1 cellular context compared by ENCODE assay signal in the genomic region with DNA sequence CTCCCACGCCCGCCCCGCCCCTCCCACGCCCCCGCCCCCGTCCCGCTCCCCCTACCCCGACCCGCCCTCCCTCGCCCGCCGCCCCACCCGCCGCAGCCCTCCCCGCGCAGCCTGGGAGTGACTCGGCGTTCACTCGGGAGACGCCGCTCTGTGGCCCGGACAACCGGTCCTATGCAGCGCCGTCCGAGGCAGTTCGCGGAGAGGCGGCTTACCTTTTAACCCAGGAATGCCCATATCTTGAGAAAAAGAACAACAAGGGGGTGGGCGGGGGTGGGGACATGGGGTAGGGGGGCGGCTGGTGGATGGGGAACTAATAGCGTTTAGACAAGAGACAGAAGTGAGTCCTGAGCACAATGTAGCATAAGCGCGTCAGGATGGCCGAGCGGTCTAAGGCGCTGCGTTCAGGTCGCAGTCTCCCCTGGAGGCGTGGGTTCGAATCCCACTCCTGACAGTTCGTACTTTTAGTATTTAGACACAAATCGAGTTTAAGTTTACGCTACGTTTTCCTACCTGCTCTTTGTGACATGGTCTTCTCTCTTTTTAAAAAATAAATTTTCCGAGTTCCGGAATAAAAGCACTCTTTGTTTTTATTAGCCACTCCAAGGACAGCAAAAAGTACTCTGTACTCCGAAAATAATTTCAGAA.
TF ChIP-seq lines count a peak whose summit lies in the region.

No MANE protein-coding gene starts in this region.

TF ChIP-seq in HepG2, 621 proteins besides CTCF, POLR2A, EP300 and RAD21 (continued from another document and continues in another):
- TF ChIP-seq ZMAT3 (CRISPR knock-in tag; conservative IDR thresholded peaks at IDR 0.05) = peak; percentile 62; the same call in 1 of the 2 replicates
- 0 out of 2 replicates have a peak, but pooled peaks have one; percentile 31 for TF ChIP-seq ZNF143 (CRISPR knock-in tag; IDR thresholded peaks at IDR 0.05)
- TF ChIP-seq IKZF4 (CRISPR knock-in tag; IDR thresholded peaks at IDR 0.05; ENCODE audit: borderline replicate concordance, low read depth, not compliant biosample characterization) = no peak
- no peak for TF ChIP-seq ZNF34 (CRISPR knock-in tag; IDR thresholded peaks at IDR 0.05; ENCODE audit: borderline replicate concordance)
- 0 out of 2 replicates have a peak, but pooled peaks have one; percentile 19 for TF ChIP-seq RCOR2 (CRISPR knock-in tag; IDR thresholded peaks at IDR 0.05)
- TF ChIP-seq RFXANK (CRISPR knock-in tag; IDR thresholded peaks at IDR 0.05) = peak; percentile 89; the same call in 1 of the 2 replicates
- TF ChIP-seq ZNF234 (CRISPR knock-in tag; conservative IDR thresholded peaks at IDR 0.05) = 0 out of 2 replicates have a peak, but pooled peaks have one; percentile 61
- peak; percentile 77; the same call in 1 of the 2 replicates for TF ChIP-seq ZFP62 (CRISPR knock-in tag; IDR thresholded peaks at IDR 0.05)
- TF ChIP-seq ZNF552 (CRISPR knock-in tag; IDR thresholded peaks at IDR 0.05; ENCODE audit: borderline replicate concordance) = 0 out of 2 replicates have a peak, but pooled peaks have one; percentile 40
- peak; percentile 65; the same call in 1 of the 2 replicates for TF ChIP-seq SALL1 (CRISPR knock-in tag; IDR thresholded peaks at IDR 0.05)
- peak; percentile 53; the same call in 1 of the 2 replicates for TF ChIP-seq SIX4 (CRISPR knock-in tag; IDR thresholded peaks at IDR 0.05)
- TF ChIP-seq NR2F6 (IDR thresholded peaks at IDR 0.05) = 0 out of 2 replicates have a peak, but pooled peaks have one; percentile 22
- TF ChIP-seq NR2F6 (CRISPR knock-in tag; IDR thresholded peaks at IDR 0.05) = 0 out of 2 replicates have a peak, but pooled peaks have one; percentile 53
- no peak for TF ChIP-seq DPF2 (CRISPR knock-in tag; IDR thresholded peaks at IDR 0.05; ENCODE audit: borderline replicate concordance, low read depth)
- no peak for TF ChIP-seq MAFK (conservative IDR thresholded peaks at IDR 0.05 in 1 of 2, IDR thresholded peaks at IDR 0.05 in 1 of 2; ENCODE audit: low read length in 2 of 2)
- no peak; the same call in 1 of the 2 replicates for TF ChIP-seq NFIC (IDR thresholded peaks at IDR 0.05; ENCODE audit: low read length)
- no peak for TF ChIP-seq ZNF709 (CRISPR knock-in tag; IDR thresholded peaks at IDR 0.05)
- TF ChIP-seq SP140L (CRISPR knock-in tag; IDR thresholded peaks at IDR 0.05; ENCODE audit: borderline replicate concordance) = peak; percentile 66; the same call in 1 of the 2 replicates
- 0 out of 2 replicates have a peak, but pooled peaks have one; percentile 19 for TF ChIP-seq KAT8 (CRISPR knock-in tag; IDR thresholded peaks at IDR 0.05)
- TF ChIP-seq NCOR1 (IDR thresholded peaks at IDR 0.05; ENCODE audit: borderline replicate concordance, low read length) = peak; percentile 52; the same call in 1 of the 2 replicates
- TF ChIP-seq GATAD1 (CRISPR knock-in tag; IDR thresholded peaks at IDR 0.05) = peak; percentile 54; the same call in 1 of the 2 replicates
- no peak for TF ChIP-seq ZNF713 (CRISPR knock-in tag; IDR thresholded peaks at IDR 0.05)
- TF ChIP-seq, protein P1, sequence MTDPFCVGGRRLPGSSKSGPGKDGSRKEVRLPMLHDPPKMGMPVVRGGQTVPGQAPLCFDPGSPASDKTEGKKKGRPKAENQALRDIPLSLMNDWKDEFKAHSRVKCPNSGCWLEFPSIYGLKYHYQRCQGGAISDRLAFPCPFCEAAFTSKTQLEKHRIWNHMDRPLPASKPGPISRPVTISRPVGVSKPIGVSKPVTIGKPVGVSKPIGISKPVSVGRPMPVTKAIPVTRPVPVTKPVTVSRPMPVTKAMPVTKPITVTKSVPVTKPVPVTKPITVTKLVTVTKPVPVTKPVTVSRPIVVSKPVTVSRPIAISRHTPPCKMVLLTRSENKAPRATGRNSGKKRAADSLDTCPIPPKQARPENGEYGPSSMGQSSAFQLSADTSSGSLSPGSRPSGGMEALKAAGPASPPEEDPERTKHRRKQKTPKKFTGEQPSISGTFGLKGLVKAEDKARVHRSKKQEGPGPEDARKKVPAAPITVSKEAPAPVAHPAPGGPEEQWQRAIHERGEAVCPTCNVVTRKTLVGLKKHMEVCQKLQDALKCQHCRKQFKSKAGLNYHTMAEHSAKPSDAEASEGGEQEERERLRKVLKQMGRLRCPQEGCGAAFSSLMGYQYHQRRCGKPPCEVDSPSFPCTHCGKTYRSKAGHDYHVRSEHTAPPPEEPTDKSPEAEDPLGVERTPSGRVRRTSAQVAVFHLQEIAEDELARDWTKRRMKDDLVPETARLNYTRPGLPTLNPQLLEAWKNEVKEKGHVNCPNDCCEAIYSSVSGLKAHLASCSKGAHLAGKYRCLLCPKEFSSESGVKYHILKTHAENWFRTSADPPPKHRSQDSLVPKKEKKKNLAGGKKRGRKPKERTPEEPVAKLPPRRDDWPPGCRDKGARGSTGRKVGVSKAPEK (CRISPR knock-in tag; IDR thresholded peaks at IDR 0.05; ENCODE audit: borderline replicate concordance) = 0 out of 2 replicates have a peak, but pooled peaks have one; percentile 29
- TF ChIP-seq, protein P2, sequence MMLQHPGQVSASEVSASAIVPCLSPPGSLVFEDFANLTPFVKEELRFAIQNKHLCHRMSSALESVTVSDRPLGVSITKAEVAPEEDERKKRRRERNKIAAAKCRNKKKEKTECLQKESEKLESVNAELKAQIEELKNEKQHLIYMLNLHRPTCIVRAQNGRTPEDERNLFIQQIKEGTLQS (CRISPR knock-in tag; IDR thresholded peaks at IDR 0.05) = peak; percentile 39; the same call in 1 of the 2 replicates
- 0 out of 2 replicates have a peak, but pooled peaks have one; percentile 9 for TF ChIP-seq ZNF749 (CRISPR knock-in tag; IDR thresholded peaks at IDR 0.05; ENCODE audit: borderline replicate concordance)
- TF ChIP-seq CREM (IDR thresholded peaks at IDR 0.05) = 0 out of 2 replicates have a peak, but pooled peaks have one; percentile 30
- TF ChIP-seq CREM (CRISPR knock-in tag; IDR thresholded peaks at IDR 0.05) = no peak
- TF ChIP-seq TEAD3 (CRISPR knock-in tag; optimal IDR thresholded peaks at IDR 0.05; ENCODE audit: borderline replicate concordance) = peak; percentile 34
- 0 out of 2 replicates have a peak, but pooled peaks have one; percentile 19 for TF ChIP-seq STAT5B (CRISPR knock-in tag; IDR thresholded peaks at IDR 0.05)
- TF ChIP-seq, protein P3, sequence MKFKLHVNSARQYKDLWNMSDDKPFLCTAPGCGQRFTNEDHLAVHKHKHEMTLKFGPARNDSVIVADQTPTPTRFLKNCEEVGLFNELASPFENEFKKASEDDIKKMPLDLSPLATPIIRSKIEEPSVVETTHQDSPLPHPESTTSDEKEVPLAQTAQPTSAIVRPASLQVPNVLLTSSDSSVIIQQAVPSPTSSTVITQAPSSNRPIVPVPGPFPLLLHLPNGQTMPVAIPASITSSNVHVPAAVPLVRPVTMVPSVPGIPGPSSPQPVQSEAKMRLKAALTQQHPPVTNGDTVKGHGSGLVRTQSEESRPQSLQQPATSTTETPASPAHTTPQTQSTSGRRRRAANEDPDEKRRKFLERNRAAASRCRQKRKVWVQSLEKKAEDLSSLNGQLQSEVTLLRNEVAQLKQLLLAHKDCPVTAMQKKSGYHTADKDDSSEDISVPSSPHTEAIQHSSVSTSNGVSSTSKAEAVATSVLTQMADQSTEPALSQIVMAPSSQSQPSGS (CRISPR knock-in tag; IDR thresholded peaks at IDR 0.05) = peak; percentile 84; the same call in 1 of the 2 replicates
- TF ChIP-seq, protein P4, sequence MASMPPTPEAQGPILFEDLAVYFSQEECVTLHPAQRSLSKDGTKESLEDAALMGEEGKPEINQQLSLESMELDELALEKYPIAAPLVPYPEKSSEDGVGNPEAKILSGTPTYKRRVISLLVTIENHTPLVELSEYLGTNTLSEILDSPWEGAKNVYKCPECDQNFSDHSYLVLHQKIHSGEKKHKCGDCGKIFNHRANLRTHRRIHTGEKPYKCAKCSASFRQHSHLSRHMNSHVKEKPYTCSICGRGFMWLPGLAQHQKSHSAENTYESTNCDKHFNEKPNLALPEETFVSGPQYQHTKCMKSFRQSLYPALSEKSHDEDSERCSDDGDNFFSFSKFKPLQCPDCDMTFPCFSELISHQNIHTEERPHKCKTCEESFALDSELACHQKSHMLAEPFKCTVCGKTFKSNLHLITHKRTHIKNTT (CRISPR knock-in tag; IDR thresholded peaks at IDR 0.05) = peak; percentile 99; the same call in 1 of the 2 replicates
- TF ChIP-seq NCOA1 (CRISPR knock-in tag; IDR thresholded peaks at IDR 0.05) = no peak; the same call in 1 of the 2 replicates
- TF ChIP-seq KLF12 (CRISPR knock-in tag; IDR thresholded peaks at IDR 0.05; ENCODE audit: borderline replicate concordance) = peak; percentile 28; the same call in 1 of the 2 replicates
- no peak for TF ChIP-seq ZNF367 (CRISPR knock-in tag; IDR thresholded peaks at IDR 0.05; ENCODE audit: borderline replicate concordance)
- TF ChIP-seq, protein P5, sequence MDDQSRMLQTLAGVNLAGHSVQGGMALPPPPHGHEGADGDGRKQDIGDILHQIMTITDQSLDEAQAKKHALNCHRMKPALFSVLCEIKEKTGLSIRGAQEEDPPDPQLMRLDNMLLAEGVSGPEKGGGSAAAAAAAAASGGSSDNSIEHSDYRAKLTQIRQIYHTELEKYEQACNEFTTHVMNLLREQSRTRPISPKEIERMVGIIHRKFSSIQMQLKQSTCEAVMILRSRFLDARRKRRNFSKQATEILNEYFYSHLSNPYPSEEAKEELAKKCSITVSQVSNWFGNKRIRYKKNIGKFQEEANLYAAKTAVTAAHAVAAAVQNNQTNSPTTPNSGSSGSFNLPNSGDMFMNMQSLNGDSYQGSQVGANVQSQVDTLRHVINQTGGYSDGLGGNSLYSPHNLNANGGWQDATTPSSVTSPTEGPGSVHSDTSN (CRISPR knock-in tag; IDR thresholded peaks at IDR 0.05; ENCODE audit: borderline replicate concordance) = no peak
- TF ChIP-seq ATRX (CRISPR knock-in tag; IDR thresholded peaks at IDR 0.05; ENCODE audit: borderline replicate concordance) = no peak
- 0 out of 2 replicates have a peak, but pooled peaks have one; percentile 19 for TF ChIP-seq POLR2G (IDR thresholded peaks at IDR 0.05; ENCODE audit: low read depth, low read length)
- TF ChIP-seq, protein P6, sequence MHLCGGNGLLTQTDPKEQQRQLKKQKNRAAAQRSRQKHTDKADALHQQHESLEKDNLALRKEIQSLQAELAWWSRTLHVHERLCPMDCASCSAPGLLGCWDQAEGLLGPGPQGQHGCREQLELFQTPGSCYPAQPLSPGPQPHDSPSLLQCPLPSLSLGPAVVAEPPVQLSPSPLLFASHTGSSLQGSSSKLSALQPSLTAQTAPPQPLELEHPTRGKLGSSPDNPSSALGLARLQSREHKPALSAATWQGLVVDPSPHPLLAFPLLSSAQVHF (CRISPR knock-in tag; IDR thresholded peaks at IDR 0.05) = no peak
- TF ChIP-seq DMAP1 (CRISPR knock-in tag; IDR thresholded peaks at IDR 0.05) = no peak; the same call in none of the 2 replicates
- TF ChIP-seq, protein P7, sequence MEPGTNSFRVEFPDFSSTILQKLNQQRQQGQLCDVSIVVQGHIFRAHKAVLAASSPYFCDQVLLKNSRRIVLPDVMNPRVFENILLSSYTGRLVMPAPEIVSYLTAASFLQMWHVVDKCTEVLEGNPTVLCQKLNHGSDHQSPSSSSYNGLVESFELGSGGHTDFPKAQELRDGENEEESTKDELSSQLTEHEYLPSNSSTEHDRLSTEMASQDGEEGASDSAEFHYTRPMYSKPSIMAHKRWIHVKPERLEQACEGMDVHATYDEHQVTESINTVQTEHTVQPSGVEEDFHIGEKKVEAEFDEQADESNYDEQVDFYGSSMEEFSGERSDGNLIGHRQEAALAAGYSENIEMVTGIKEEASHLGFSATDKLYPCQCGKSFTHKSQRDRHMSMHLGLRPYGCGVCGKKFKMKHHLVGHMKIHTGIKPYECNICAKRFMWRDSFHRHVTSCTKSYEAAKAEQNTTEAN (CRISPR knock-in tag; conservative IDR thresholded peaks at IDR 0.05) = no peak
- TF ChIP-seq ZNF766 (CRISPR knock-in tag; IDR thresholded peaks at IDR 0.05; ENCODE audit: borderline replicate concordance) = no peak
- no peak for TF ChIP-seq ATAD3A (CRISPR knock-in tag; IDR thresholded peaks at IDR 0.05)
- TF ChIP-seq ZNF160 (CRISPR knock-in tag; IDR thresholded peaks at IDR 0.05) = 0 out of 2 replicates have a peak, but pooled peaks have one; percentile 26
- 0 out of 2 replicates have a peak, but pooled peaks have one; percentile 43 for TF ChIP-seq ZNF124 (CRISPR knock-in tag; IDR thresholded peaks at IDR 0.05)
- no peak for TF ChIP-seq SP4 (CRISPR knock-in tag; IDR thresholded peaks at IDR 0.05)
- 0 out of 2 replicates have a peak, but pooled peaks have one; percentile 18 for TF ChIP-seq KLF9 (CRISPR knock-in tag; IDR thresholded peaks at IDR 0.05; ENCODE audit: low read depth)
- TF ChIP-seq GATAD2A (CRISPR knock-in tag; IDR thresholded peaks at IDR 0.05) = peak; percentile 76
- peak; percentile 68; the same call in 1 of the 2 replicates for TF ChIP-seq NFKBIZ (CRISPR knock-in tag; IDR thresholded peaks at IDR 0.05)
- peak; percentile 62; the same call in 1 of the 2 replicates for TF ChIP-seq RFXAP (CRISPR knock-in tag; IDR thresholded peaks at IDR 0.05; ENCODE audit: borderline replicate concordance)
- TF ChIP-seq, protein P8, sequence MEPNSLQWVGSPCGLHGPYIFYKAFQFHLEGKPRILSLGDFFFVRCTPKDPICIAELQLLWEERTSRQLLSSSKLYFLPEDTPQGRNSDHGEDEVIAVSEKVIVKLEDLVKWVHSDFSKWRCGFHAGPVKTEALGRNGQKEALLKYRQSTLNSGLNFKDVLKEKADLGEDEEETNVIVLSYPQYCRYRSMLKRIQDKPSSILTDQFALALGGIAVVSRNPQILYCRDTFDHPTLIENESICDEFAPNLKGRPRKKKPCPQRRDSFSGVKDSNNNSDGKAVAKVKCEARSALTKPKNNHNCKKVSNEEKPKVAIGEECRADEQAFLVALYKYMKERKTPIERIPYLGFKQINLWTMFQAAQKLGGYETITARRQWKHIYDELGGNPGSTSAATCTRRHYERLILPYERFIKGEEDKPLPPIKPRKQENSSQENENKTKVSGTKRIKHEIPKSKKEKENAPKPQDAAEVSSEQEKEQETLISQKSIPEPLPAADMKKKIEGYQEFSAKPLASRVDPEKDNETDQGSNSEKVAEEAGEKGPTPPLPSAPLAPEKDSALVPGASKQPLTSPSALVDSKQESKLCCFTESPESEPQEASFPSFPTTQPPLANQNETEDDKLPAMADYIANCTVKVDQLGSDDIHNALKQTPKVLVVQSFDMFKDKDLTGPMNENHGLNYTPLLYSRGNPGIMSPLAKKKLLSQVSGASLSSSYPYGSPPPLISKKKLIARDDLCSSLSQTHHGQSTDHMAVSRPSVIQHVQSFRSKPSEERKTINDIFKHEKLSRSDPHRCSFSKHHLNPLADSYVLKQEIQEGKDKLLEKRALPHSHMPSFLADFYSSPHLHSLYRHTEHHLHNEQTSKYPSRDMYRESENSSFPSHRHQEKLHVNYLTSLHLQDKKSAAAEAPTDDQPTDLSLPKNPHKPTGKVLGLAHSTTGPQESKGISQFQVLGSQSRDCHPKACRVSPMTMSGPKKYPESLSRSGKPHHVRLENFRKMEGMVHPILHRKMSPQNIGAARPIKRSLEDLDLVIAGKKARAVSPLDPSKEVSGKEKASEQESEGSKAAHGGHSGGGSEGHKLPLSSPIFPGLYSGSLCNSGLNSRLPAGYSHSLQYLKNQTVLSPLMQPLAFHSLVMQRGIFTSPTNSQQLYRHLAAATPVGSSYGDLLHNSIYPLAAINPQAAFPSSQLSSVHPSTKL (CRISPR knock-in tag; IDR thresholded peaks at IDR 0.05) = peak; percentile 74
- peak; percentile 53; the same call in 1 of the 2 replicates for TF ChIP-seq XBP1 (CRISPR knock-in tag; IDR thresholded peaks at IDR 0.05)
